ENCODE assay signal across 8 cellular contexts in the genomic region with DNA sequence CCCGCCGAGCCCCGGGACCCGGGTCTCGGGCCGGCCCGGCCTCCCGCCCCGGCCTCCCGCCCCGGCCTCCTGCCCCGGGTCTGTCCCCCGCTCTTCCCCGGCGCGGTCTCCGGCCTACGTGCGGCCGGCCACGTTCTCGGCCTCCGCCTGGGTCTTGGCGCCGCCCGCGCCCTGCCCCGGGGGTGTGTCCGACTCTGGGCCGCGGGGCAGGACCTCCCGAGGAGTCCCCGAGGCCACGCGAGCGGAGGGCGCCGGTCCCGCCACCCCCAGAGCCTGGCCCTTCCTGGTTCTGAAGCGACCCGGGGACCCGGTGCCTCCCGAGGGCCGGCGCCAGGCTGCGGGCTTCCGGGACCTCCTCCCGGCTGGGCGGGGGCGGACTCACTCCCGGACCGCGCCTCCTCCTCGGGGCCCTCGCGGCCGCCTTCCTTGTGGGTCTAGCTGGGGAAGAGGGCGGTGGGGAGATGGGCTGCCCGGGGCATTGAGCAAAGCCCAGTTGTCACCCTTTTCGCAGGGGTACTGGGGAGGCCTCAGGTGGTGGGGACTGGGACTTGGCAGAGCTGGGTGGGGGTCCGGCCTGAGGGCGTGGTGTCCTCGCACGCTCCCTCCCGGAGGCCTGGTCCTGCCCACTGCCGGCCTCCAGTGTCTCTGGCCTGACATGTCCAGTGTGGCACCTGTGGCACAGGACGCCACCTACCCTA. TPM values are rescaled to one million over a fixed set of nuclear protein-coding genes. Genes with fewer than 3 reads are reported as not detected.
DNase-seq lines count a peak whose midpoint lies in the region; ATAC-seq lines count a peak whose summit lies in the region.

No MANE protein-coding gene starts in this region.

- H3K9me3 Mint-ChIP-seq in stimulated activated memory B cell treated with anti-CD40 and anti-IgM and Interleukin-4, amounts not matched to agents 10 μg/mL and 1 μg/mL and 100 μg/mL, for 72 hours = no peaks in the 10 kb centered on the region

- H3K27me3 Mint-ChIP-seq in stimulated activated memory B cell treated with anti-CD40 and anti-IgM and Interleukin-4, amounts not matched to agents 10 μg/mL and 1 μg/mL and 100 μg/mL, for 72 hours = no peaks in the 10 kb centered on the region

- H3K36me3 Mint-ChIP-seq in stimulated activated memory B cell treated with anti-CD40 and anti-IgM and Interleukin-4, amounts not matched to agents 10 μg/mL and 1 μg/mL and 100 μg/mL, for 72 hours = peaks cover 4% of the 10 kb centered on the region

- ATAC-seq in HG02970 (IDR thresholded peaks at IDR 0.05; ENCODE audit: low FRiP score, unreplicated experiment) = peak; percentile 25
- ATAC-seq in stimulated activated memory B cell treated with anti-CD40 and anti-IgM and Interleukin-4, amounts not matched to agents 10 μg/mL and 1 μg/mL and 100 μg/mL, for 72 hours = peak; percentile 47

- DNase-seq in DMS 273 (lab: John Stamatoyannopoulos, UW; ENCODE audit: unreplicated experiment) = peak; percentile 78
- no peak for DNase-seq in DMS 273 treated with DMSO at 0.1 percent for 48 hours (lab: John Stamatoyannopoulos, UW)
- DNase-seq in NOMO-1 treated with DMSO at 0.1 percent for 48 hours (lab: John Stamatoyannopoulos, UW; ENCODE audit: unreplicated experiment) = peak; percentile 45
- DNase-seq in activated T-cell treated with anti-CD3 and anti-CD28 coated beads for 4 hours = peak; percentile 41
- DNase-seq in epithelial cell of prostate (ENCODE audit: low read depth, low spot score) = no peak
- peak; percentile 77 for DNase-seq in mucosa of gallbladder (ENCODE audit: low spot score)

- H3K4me1 Mint-ChIP-seq in stimulated activated memory B cell treated with anti-CD40 and anti-IgM and Interleukin-4, amounts not matched to agents 10 μg/mL and 1 μg/mL and 100 μg/mL, for 72 hours = peaks cover 78% of the 10 kb centered on the region

- peak overlapping the region; percentile 82 for H3K4me3 Mint-ChIP-seq in stimulated activated memory B cell treated with anti-CD40 and anti-IgM and Interleukin-4, amounts not matched to agents 10 μg/mL and 1 μg/mL and 100 μg/mL, for 72 hours

- peak overlapping the region; percentile 65 for H3K27ac Mint-ChIP-seq in stimulated activated memory B cell treated with anti-CD40 and anti-IgM and Interleukin-4, amounts not matched to agents 10 μg/mL and 1 μg/mL and 100 μg/mL, for 72 hours

- peak overlapping the region; percentile 69 for H3K27ac ChIP-seq in epithelial cell of prostate

RNA-seq across cellular contexts. Expression of a gene that starts 0.6 kb away (rescaled TPM):
- 319 TPM for total RNA-seq in mucosa of gallbladder

RNA-seq across cellular contexts. Expression of a gene that starts 14.7 kb away (rescaled TPM):
- 0.17 TPM for total RNA-seq in mucosa of gallbladder

RNA-seq across cellular contexts. Expression of a gene that starts 38.7 kb away (rescaled TPM):
- total RNA-seq in mucosa of gallbladder = not detected

RNA-seq across cellular contexts. Expression of a gene that starts 38.8 kb away (rescaled TPM):
- total RNA-seq in mucosa of gallbladder = 24.7 TPM

RNA-seq across cellular contexts. Expression of a gene that starts 53.0 kb away (rescaled TPM):
- 13.8 TPM for total RNA-seq in mucosa of gallbladder

Comparison
In these comparisons a context has a peak if more than half of its experiments do, and no peak if none do; other contexts are left out.
1. DNase-seq: peak in DMS 273 (single experiment), NOMO-1 treated with DMSO at 0.1 percent for 48 hours (single experiment), activated T-cell treated with anti-CD3 and anti-CD28 coated beads for 4 hours (single experiment) and mucosa of gallbladder (single experiment); none in DMS 273 treated with DMSO at 0.1 percent for 48 hours (single experiment) and epithelial cell of prostate (single experiment).